In genomic region chr9:117076571-117077300, GRCh38 we compare ENCODE assay signal across 16 cellular contexts.
"Had no signal": no experiment of that assay in that cellular context is flagged by ENCODE, and none has a peak within 500 bp of the region (broad histone marks: within the 10 kb centered on the region; RNA-seq: fewer than 3 reads in every experiment).

No MANE protein-coding gene starts in this region.

- H3K4me3 Mint-ChIP-seq: nephron had no signal

- H3K9me3 ChIP-seq: lower lobe of right lung, tibial nerve, vagina had no signal

- H3K36me3 ChIP-seq: lower lobe of right lung, tibial nerve, vagina had no signal

- H3K4me1 ChIP-seq: lower lobe of right lung, tibial nerve, vagina had no signal

- H3K27me3 ChIP-seq: foreskin keratinocyte, tibial nerve, vagina had no signal

- H3K27ac Mint-ChIP-seq: nephron had no signal

- H3K27ac ChIP-seq: foreskin keratinocyte, lower lobe of right lung, skin epidermis, tibial nerve, vagina had no signal

- DNase-seq: activated CD4-positive, alpha-beta T cell treated with anti-CD3 and anti-CD28 coated beads, Interleukin-2, amount 50 U/mL, for 1 hour; activated CD8-positive, alpha-beta memory T cell treated with anti-CD3 and anti-CD28 coated beads for 24 hours; anterior cingulate cortex; cortex of kidney; effector CD4-positive, alpha-beta T cell; foreskin keratinocyte; lower lobe of right lung; occipital lobe; right cardiac atrium; stimulated activated CD4-positive, alpha-beta T cell treated with anti-CD3 and anti-CD28 coated beads, Interleukin-15, amount 100 ng/mL, for 24 hours; stimulated activated CD4-positive, alpha-beta T cell treated with anti-CD3 and anti-CD28 coated beads, Interleukin-4, amount 100 ng/mL, for 1 hour; stimulated activated naive CD4-positive, alpha-beta T cell had no signal

- H3K4me3 ChIP-seq: lower lobe of right lung, skin epidermis, tibial nerve, vagina had no signal

- H3K9me3 Mint-ChIP-seq: nephron had no signal
